1 cellular context compared by ENCODE assay signal in genomic region chr17:44105483-44105882, GRCh38.
A peak's percentile ranks its signal among the peaks of the same experiment; 100 is the strongest.
TF ChIP-seq lines count a peak whose summit lies in the region.

No MANE protein-coding gene starts in this region.

TF ChIP-seq in K562, 482 proteins besides CTCF, POLR2A, EP300 and RAD21:
- TF ChIP-seq ASH1L (IDR thresholded peaks at IDR 0.05; ENCODE audit: borderline replicate concordance, low read depth, partially characterized antibody) (no peak), ZNF740 (CRISPR knock-in tag; IDR thresholded peaks at IDR 0.05) (peak; percentile 62; the same call in 1 of the 2 replicates), ZNF740 (tag; IDR thresholded peaks at IDR 0.05) (no peak), NFIC (IDR thresholded peaks at IDR 0.05) (peak; percentile 40; the same call in 1 of the 2 replicates)
